Comparison of ENCODE assay signal across 25 cellular contexts in genomic region chr4:1613099-1613495, GRCh38.
"Had no signal": no experiment of that assay in that cellular context is flagged by ENCODE, and none has a peak within 500 bp of the region (broad histone marks: within the 10 kb centered on the region; RNA-seq: fewer than 3 reads in every experiment).

No MANE protein-coding gene starts in this region.

- H3K9me3 ChIP-seq: neutrophil, right atrium auricular region, right lobe of liver, uterus had no signal

- H3K4me1 ChIP-seq: parathyroid adenoma, right atrium auricular region, right lobe of liver, tibial nerve, uterus had no signal

- H3K27me3 ChIP-seq: neutrophil, right atrium auricular region, right lobe of liver, tibial nerve, uterus had no signal

- H3K27ac ChIP-seq: left ventricle myocardium inferior, neutrophil, parathyroid adenoma, right atrium auricular region, right lobe of liver, tibial nerve, uterus had no signal

- H3K27me3 Mint-ChIP-seq: natural killer cell treated with Interleukin-12 subunit alpha and Interleukin-12 subunit beta and Interleukin-15 and Interleukin-18, amount 100 ng/mL, for 72 hours; stimulated activated naive CD8-positive, alpha-beta T cell treated with anti-CD3 and anti-CD28 coated beads, Interleukin-15, amount 100 ng/mL, for 72 hours; type B pancreatic cell had no signal

- H3K36me3 Mint-ChIP-seq: immature natural killer cell; mesothelial cell of epicardium; natural killer cell treated with Interleukin-12 subunit alpha and Interleukin-12 subunit beta and Interleukin-15 and Interleukin-18, amount 100 ng/mL, for 72 hours; type B pancreatic cell had no signal

- DNase-seq: hypothalamus; immature natural killer cell; left ventricle myocardium inferior; mesendoderm; naive B cell; occipital lobe; stimulated activated CD4-positive, alpha-beta T cell treated with anti-CD3 and anti-CD28 coated beads, Interleukin-1b, Interleukin-23, amount 100 ng/mL, for 48 hours; stimulated activated CD4-positive, alpha-beta T cell treated with anti-CD3 and anti-CD28 coated beads, Interleukin-2, amount 100 ng/mL, for 48 hours; stimulated activated CD4-positive, alpha-beta T cell treated with anti-CD3 and anti-CD28 coated beads, Interleukin-4, amount 100 ng/mL, for 4 hours; stimulated activated CD8-positive, alpha-beta memory T cell treated with anti-CD3 and anti-CD28 coated beads, Interleukin-4, amount 100 ng/mL, for 48 hours; stimulated activated naive CD4-positive, alpha-beta T cell treated with Interleukin-2 at 50 U/mL for 16 hours; stimulated activated naive CD8-positive, alpha-beta T cell treated with anti-CD3 and anti-CD28 coated beads, Interleukin-15, amount 100 ng/mL, for 72 hours; substantia nigra; uterus had no signal

- H3K27ac Mint-ChIP-seq: immature natural killer cell; mesothelial cell of epicardium; natural killer cell treated with Interleukin-12 subunit alpha and Interleukin-12 subunit beta and Interleukin-15 and Interleukin-18, amount 100 ng/mL, for 72 hours; stimulated activated memory B cell treated with anti-CD40 and anti-IgM and Interleukin-4, amounts not matched to agents 10 μg/mL and 1 μg/mL and 100 μg/mL, for 72 hours; stimulated activated naive CD8-positive, alpha-beta T cell treated with anti-CD3 and anti-CD28 coated beads, Interleukin-15, amount 100 ng/mL, for 72 hours; type B pancreatic cell had no signal

- ATAC-seq: natural killer cell treated with Interleukin-12 subunit alpha and Interleukin-12 subunit beta and Interleukin-15 and Interleukin-18, amount 100 ng/mL, for 72 hours; right lobe of liver; stimulated activated memory B cell treated with anti-CD40 and anti-IgM and Interleukin-4, amounts not matched to agents 10 μg/mL and 1 μg/mL and 100 μg/mL, for 72 hours; stimulated activated naive CD8-positive, alpha-beta T cell treated with anti-CD3 and anti-CD28 coated beads, Interleukin-15, amount 100 ng/mL, for 72 hours had no signal

- H3K9me3 Mint-ChIP-seq: mesothelial cell of epicardium; natural killer cell treated with Interleukin-12 subunit alpha and Interleukin-12 subunit beta and Interleukin-15 and Interleukin-18, amount 100 ng/mL, for 72 hours; type B pancreatic cell had no signal

- H3K36me3 ChIP-seq: left ventricle myocardium inferior, neutrophil, right atrium auricular region, right lobe of liver, uterus had no signal

- H3K4me3 Mint-ChIP-seq: immature natural killer cell; mesothelial cell of epicardium; natural killer cell treated with Interleukin-12 subunit alpha and Interleukin-12 subunit beta and Interleukin-15 and Interleukin-18, amount 100 ng/mL, for 72 hours; stimulated activated memory B cell treated with anti-CD40 and anti-IgM and Interleukin-4, amounts not matched to agents 10 μg/mL and 1 μg/mL and 100 μg/mL, for 72 hours; stimulated activated naive CD8-positive, alpha-beta T cell treated with anti-CD3 and anti-CD28 coated beads, Interleukin-15, amount 100 ng/mL, for 72 hours; type B pancreatic cell had no signal

- H3K4me1 Mint-ChIP-seq: mesothelial cell of epicardium had no signal

- H3K4me3 ChIP-seq: left ventricle myocardium inferior, lung, right atrium auricular region, right lobe of liver, smooth muscle cell, tibial nerve, uterus had no signal
